ENCODE assay signal across 25 cellular contexts in genomic region chr13:53490732-53491131, GRCh38.
"Had no signal": no experiment of that assay in that cellular context is flagged by ENCODE, and none has a peak within 500 bp of the region (broad histone marks: within the 10 kb centered on the region; RNA-seq: fewer than 3 reads in every experiment).

No MANE protein-coding gene starts in this region.

- H3K4me1 Mint-ChIP-seq: activated CD4-positive, alpha-beta T cell treated with anti-CD3 and anti-CD28 coated beads, Interleukin-2, amount 10 ng/mL, durations not matched to agents 24 days and 14 days; activated T-helper 17 cell treated with anti-CD3 and anti-CD28 coated beads, Interleukin-2, amount 50 U/mL, for 72 hours; natural killer cell had no signal

- H3K27me3 Mint-ChIP-seq: activated CD4-positive, alpha-beta memory T cell treated with anti-CD3 and anti-CD28 coated beads for 36 hours; activated CD4-positive, alpha-beta T cell treated with anti-CD3 and anti-CD28 coated beads, Interleukin-2, amount 10 ng/mL, durations not matched to agents 24 days and 14 days; activated T-helper 17 cell treated with anti-CD3 and anti-CD28 coated beads, Interleukin-2, amount 50 U/mL, for 72 hours; progenitor cell of endocrine pancreas had no signal

- DNase-seq: activated CD4-positive, alpha-beta memory T cell treated with anti-CD3 and anti-CD28 coated beads for 36 hours; activated CD4-positive, alpha-beta T cell treated with anti-CD3 and anti-CD28 coated beads, Interleukin-2, amount 10 ng/mL, durations not matched to agents 24 days and 14 days; activated CD4-positive, CD25-positive, alpha-beta regulatory T cell treated with anti-CD3 and anti-CD28 coated beads, Interleukin-2, amount 50 U/mL, for 72 hours; activated gamma-delta T cell treated with Interleukin-2 at 50 U/mL for 16 hours; activated naive CD4-positive, alpha-beta T cell treated with anti-CD3 and anti-CD28 coated beads, Interleukin-2, amount 50 U/mL, for 16 hours; activated T-cell treated with anti-CD3 and anti-CD28 coated beads, Interleukin-2, amount 50 U/mL, for 4 hours; amniotic stem cell; brain microvascular endothelial cell; dorsolateral prefrontal cortex; effector memory CD4-positive, alpha-beta T cell; left lung; lower lobe of right lung; mesenchymal stem cell; natural killer cell; ovary; right lobe of liver; stimulated activated CD4-positive, alpha-beta T cell treated with anti-CD3 and anti-CD28 coated beads, Interleukin-2, amount 100 ng/mL, for 48 hours; stimulated activated naive CD4-positive, alpha-beta T cell treated with Interleukin-2 at 50 U/mL for 16 hours; T-helper 9 cell; testis; transverse colon had no signal

- H3K9me3 ChIP-seq: left lung, lower lobe of right lung, neutrophil, ovary, right lobe of liver, testis, transverse colon had no signal

- H3K27me3 ChIP-seq: brain microvascular endothelial cell, dorsolateral prefrontal cortex, left lung, neutrophil, ovary, right lobe of liver, testis, transverse colon had no signal

- H3K4me1 ChIP-seq: left lung, lower lobe of right lung, right lobe of liver, testis, transverse colon had no signal

- H3K36me3 Mint-ChIP-seq: activated CD4-positive, alpha-beta memory T cell treated with anti-CD3 and anti-CD28 coated beads for 36 hours; natural killer cell had no signal

- H3K4me3 Mint-ChIP-seq: activated CD4-positive, alpha-beta memory T cell treated with anti-CD3 and anti-CD28 coated beads for 36 hours; activated CD4-positive, alpha-beta T cell treated with anti-CD3 and anti-CD28 coated beads, Interleukin-2, amount 10 ng/mL, durations not matched to agents 24 days and 14 days; activated T-cell treated with anti-CD3 and anti-CD28 coated beads, Interleukin-2, amount 50 U/mL, for 4 hours; activated T-helper 17 cell treated with anti-CD3 and anti-CD28 coated beads, Interleukin-2, amount 50 U/mL, for 72 hours; natural killer cell had no signal

- H3K4me3 ChIP-seq: coronary artery, dorsolateral prefrontal cortex, left lung, lower lobe of right lung, ovary, right lobe of liver, testis, transverse colon had no signal

- H3K36me3 ChIP-seq: brain microvascular endothelial cell, left lung, lower lobe of right lung, neutrophil, ovary, right lobe of liver, transverse colon had no signal

- H3K27ac Mint-ChIP-seq: activated CD4-positive, alpha-beta memory T cell treated with anti-CD3 and anti-CD28 coated beads for 36 hours; activated CD4-positive, alpha-beta T cell treated with anti-CD3 and anti-CD28 coated beads, Interleukin-2, amount 10 ng/mL, durations not matched to agents 24 days and 14 days; activated T-helper 17 cell treated with anti-CD3 and anti-CD28 coated beads, Interleukin-2, amount 50 U/mL, for 72 hours; natural killer cell; progenitor cell of endocrine pancreas had no signal

- H3K27ac ChIP-seq: brain microvascular endothelial cell, coronary artery, dorsolateral prefrontal cortex, left lung, lower lobe of right lung, neutrophil, ovary, right lobe of liver, testis, transverse colon had no signal
